Comparison of ENCODE assay signal across 1 cellular context in genomic region chr4:67706682-67707081, GRCh38. TPM values are rescaled to one million over a fixed set of nuclear protein-coding genes. Genes with fewer than 3 reads are reported as not detected.
"Had no signal": no experiment of that assay in that cellular context is flagged by ENCODE, and none has a peak within 500 bp of the region (broad histone marks: within the 10 kb centered on the region; RNA-seq: fewer than 3 reads in every experiment).

No MANE protein-coding gene starts in this region.

RNA-seq across cellular contexts. Expression of gene GNRHR, which starts 47.5 kb away (rescaled TPM):
- total RNA-seq: G401 had no signal
